In genomic region chr2:241541564-241542277, GRCh38 we compare ENCODE assay signal across 11 cellular contexts. TPM values are rescaled to one million over a fixed set of nuclear protein-coding genes. Genes with fewer than 3 reads are reported as not detected.
A peak's percentile ranks its signal among the peaks of the same experiment; 100 is the strongest.
DNase-seq lines count a peak whose midpoint lies in the region; ATAC-seq and TF ChIP-seq lines count a peak whose summit lies in the region.
"Had no signal": no experiment of that assay in that cellular context is flagged by ENCODE, and none has a peak within 500 bp of the region (broad histone marks: within the 10 kb centered on the region; RNA-seq: fewer than 3 reads in every experiment).

No MANE protein-coding gene starts in this region.

- H3K4me1 ChIP-seq in ACC112 (ENCODE audit: control insufficient read depth, insufficient read depth, low read length, unreplicated experiment), result peaks cover 14% of the 10 kb centered on the region
- H3K4me1 ChIP-seq in fibroblast of lung (ENCODE audit: control insufficient read depth, extremely low read depth, insufficient read depth, low read length), result peaks cover 21% of the 10 kb centered on the region

- no peaks in the 10 kb centered on the region for H3K9me3 ChIP-seq in fibroblast of lung (ENCODE audit: control insufficient read depth, insufficient read depth, low read depth, low read length)
- H3K9me3 ChIP-seq in T-helper 17 cell (ENCODE audit: control insufficient read depth, low read length, poor library complexity, severe bottlenecking), result no peaks in the 10 kb centered on the region
- H3K9me3 ChIP-seq: SJSA1 had no signal

- no peak overlapping the region for H3K9ac ChIP-seq in fibroblast of lung (ENCODE audit: insufficient read depth, low read length)

- H3K36me3 Mint-ChIP-seq in mesothelial cell of epicardium (no peaks in the 10 kb centered on the region), T-helper 17 cell (ENCODE audit: low read depth) (no peaks in the 10 kb centered on the region)
- H3K36me3 Mint-ChIP-seq in stimulated activated effector memory CD8-positive, alpha-beta T cell treated with anti-CD3 and anti-CD28 coated beads, Interleukin-12 subunit alpha, Interleukin-12 subunit beta, amount 100 ng/mL, for 72 hours, result no peaks in the 10 kb centered on the region
- H3K36me3 Mint-ChIP-seq: activated CD4-positive, alpha-beta memory T cell treated with anti-CD3 and anti-CD28 coated beads for 36 hours had no signal

- H3K27me3 Mint-ChIP-seq in mesothelial cell of epicardium (ENCODE audit: low read depth) (peaks cover 20% of the 10 kb centered on the region), T-helper 17 cell (peaks cover 27% of the 10 kb centered on the region)

- peaks cover 14% of the 10 kb centered on the region for H3K27me3 ChIP-seq in ACC112 (ENCODE audit: insufficient read depth, low read length)
- no peaks in the 10 kb centered on the region for H3K27me3 ChIP-seq in fibroblast of lung (ENCODE audit: control insufficient read depth, insufficient read depth, low read length)
- H3K27me3 ChIP-seq: SJSA1 had no signal

- H3K4me3 ChIP-seq in ACC112 (ENCODE audit: low read depth, low read length) (peak overlapping the region; percentile 49), fibroblast of lung (replicated peaks in 1 of 4; ENCODE audit: control extremely low read depth in 1 of 4, insufficient read depth in 1 of 4, low read depth in 3 of 4, low read length in 4 of 4) (peak overlapping the region in 3 of 4 experiments; percentile 12 to 36 (median 19))

- H3K36me3 ChIP-seq in ACC112 (ENCODE audit: insufficient read depth, low read length) (no peaks in the 10 kb centered on the region), fibroblast of lung (ENCODE audit: control insufficient read depth, insufficient read depth, low read length) (no peaks in the 10 kb centered on the region)
- H3K36me3 ChIP-seq: SJSA1 had no signal

- H3K27ac Mint-ChIP-seq in mesothelial cell of epicardium, result no peak overlapping the region
- H3K27ac Mint-ChIP-seq in T-helper 17 cell, result no peak overlapping the region
- H3K27ac Mint-ChIP-seq in stimulated activated effector memory CD8-positive, alpha-beta T cell treated with anti-CD3 and anti-CD28 coated beads, Interleukin-12 subunit alpha, Interleukin-12 subunit beta, amount 100 ng/mL, for 72 hours, result no peak overlapping the region
- H3K27ac Mint-ChIP-seq: activated CD4-positive, alpha-beta memory T cell treated with anti-CD3 and anti-CD28 coated beads for 36 hours had no signal

- peak overlapping the region; percentile 54 for H3K4me2 ChIP-seq in fibroblast of lung (ENCODE audit: extremely low read depth, insufficient read depth, low read length)

- ATAC-seq in esophagus mucosa (no peak), T-helper 17 cell (no peak)
- ATAC-seq in stimulated activated effector memory CD8-positive, alpha-beta T cell treated with anti-CD3 and anti-CD28 coated beads, Interleukin-12 subunit alpha, Interleukin-12 subunit beta, amount 100 ng/mL, for 72 hours, result no peak

- H3K4me1 Mint-ChIP-seq in mesothelial cell of epicardium (peaks cover 4% of the 10 kb centered on the region), T-helper 17 cell (no peaks in the 10 kb centered on the region)
- H3K4me1 Mint-ChIP-seq in stimulated activated effector memory CD8-positive, alpha-beta T cell treated with anti-CD3 and anti-CD28 coated beads, Interleukin-12 subunit alpha, Interleukin-12 subunit beta, amount 100 ng/mL, for 72 hours, result peaks cover 5% of the 10 kb centered on the region

- no peak for TF ChIP-seq CTCF in fibroblast of lung (conservative IDR thresholded peaks at IDR 0.05 in 1 of 2, IDR thresholded peaks at IDR 0.05 in 1 of 2; ENCODE audit: low read depth in 1 of 2, low read length in 2 of 2)
- TF ChIP-seq CTCF in mesothelial cell of epicardium (IDR thresholded peaks at IDR 0.05; ENCODE audit: unreplicated experiment), result no peak

- H2AFZ ChIP-seq in ACC112 (ENCODE audit: low read length, unreplicated experiment) (peak overlapping the region; percentile 11), fibroblast of lung (ENCODE audit: low read length) (no peak overlapping the region)

- H3K27ac ChIP-seq in ACC112 (ENCODE audit: low read depth, low read length), result no peak overlapping the region
- H3K27ac ChIP-seq in fibroblast of lung (ENCODE audit: insufficient read depth, low read length), result no peak overlapping the region

- H4K20me1 ChIP-seq in fibroblast of lung (ENCODE audit: control insufficient read depth, extremely low read depth, insufficient read depth, low read length), result no peaks in the 10 kb centered on the region

- no peaks in the 10 kb centered on the region for H3K79me2 ChIP-seq in ACC112 (ENCODE audit: control insufficient read depth, insufficient read depth, low read length, unreplicated experiment)
- no peaks in the 10 kb centered on the region for H3K79me2 ChIP-seq in fibroblast of lung (ENCODE audit: control insufficient read depth, insufficient read depth, low read length)

- H3K9me3 Mint-ChIP-seq in mesothelial cell of epicardium, result no peaks in the 10 kb centered on the region
- no peaks in the 10 kb centered on the region for H3K9me3 Mint-ChIP-seq in stimulated activated effector memory CD8-positive, alpha-beta T cell treated with anti-CD3 and anti-CD28 coated beads, Interleukin-12 subunit alpha, Interleukin-12 subunit beta, amount 100 ng/mL, for 72 hours
- H3K9me3 Mint-ChIP-seq: activated CD4-positive, alpha-beta memory T cell treated with anti-CD3 and anti-CD28 coated beads for 36 hours; neural crest cell had no signal

- DNase-seq in HuH-7.5 (ENCODE audit: low spot score) (peak; percentile 8), fibroblast of lung (ENCODE audit: low read depth in 2 of 2) (no peak), mesothelial cell of epicardium (ENCODE audit: low spot score in 2 of 2, unreplicated experiment in 2 of 2) (no peak), T-helper 17 cell (no peak), RKO (ENCODE audit: low spot score) (no peak)
- no peak for DNase-seq in stimulated activated effector memory CD8-positive, alpha-beta T cell treated with anti-CD3 and anti-CD28 coated beads, Interleukin-12 subunit alpha, Interleukin-12 subunit beta, amount 100 ng/mL, for 72 hours (ENCODE audit: low spot score in 2 of 2)

- H3K4me3 Mint-ChIP-seq in mesothelial cell of epicardium (peak overlapping the region; percentile 9), T-helper 17 cell (no peak overlapping the region)
- H3K4me3 Mint-ChIP-seq in stimulated activated effector memory CD8-positive, alpha-beta T cell treated with anti-CD3 and anti-CD28 coated beads, Interleukin-12 subunit alpha, Interleukin-12 subunit beta, amount 100 ng/mL, for 72 hours, result no peak overlapping the region
- H3K4me3 Mint-ChIP-seq: activated CD4-positive, alpha-beta memory T cell treated with anti-CD3 and anti-CD28 coated beads for 36 hours; neural crest cell had no signal

RNA-seq across cellular contexts. Expression of gene BOK, which starts 16.8 kb away (rescaled TPM):
- total RNA-seq in fibroblast of lung (38.5 and 42.4 TPM in 2 replicates), mesothelial cell of epicardium (33.0 to 37.2 TPM (median 36.0 TPM) in 3 replicates), esophagus mucosa (35.0 TPM), T-helper 17 cell (not detected)
- polyA plus RNA-seq in fibroblast of lung, result 14.8 and 21.2 TPM in 2 replicates
- polyA plus RNA-seq in fibroblast of lung (2012), result 27.7 and 32.1 TPM in 2 replicates
- polyA minus RNA-seq in fibroblast of lung (ENCODE audit: low replicate concordance), result 21.0 and 40.2 TPM in 2 replicates

RNA-seq across cellular contexts. Expression of gene STK25, which starts 33.3 kb away (rescaled TPM):
- total RNA-seq in fibroblast of lung (131 and 197 TPM in 2 replicates), mesothelial cell of epicardium (183 to 193 TPM (median 192 TPM) in 3 replicates), esophagus mucosa (82.4 TPM), T-helper 17 cell (100 to 1,000 TPM; 105 to 109 TPM)
- 168 and 171 TPM in 2 replicates for polyA plus RNA-seq in fibroblast of lung
- 106 and 107 TPM in 2 replicates for polyA plus RNA-seq in fibroblast of lung (2012)
- polyA minus RNA-seq in fibroblast of lung (ENCODE audit: low replicate concordance), result 1,001 and 1,081 TPM in 2 replicates

Comparison
In these comparisons a context has a peak if more than half of its experiments do, and no peak if none do; other contexts are left out.
1. RNA of gene BOK, which starts 16.8 kb away (total RNA-seq): 38.5 to 42.4 TPM in fibroblast of lung, 33.0 to 37.2 TPM in mesothelial cell of epicardium and 35.0 TPM in esophagus mucosa (single experiment); not detected in T-helper 17 cell; every median in the first group is over 10 times any median in the second.